14 cellular contexts compared by ENCODE assay signal in the genomic region with DNA sequence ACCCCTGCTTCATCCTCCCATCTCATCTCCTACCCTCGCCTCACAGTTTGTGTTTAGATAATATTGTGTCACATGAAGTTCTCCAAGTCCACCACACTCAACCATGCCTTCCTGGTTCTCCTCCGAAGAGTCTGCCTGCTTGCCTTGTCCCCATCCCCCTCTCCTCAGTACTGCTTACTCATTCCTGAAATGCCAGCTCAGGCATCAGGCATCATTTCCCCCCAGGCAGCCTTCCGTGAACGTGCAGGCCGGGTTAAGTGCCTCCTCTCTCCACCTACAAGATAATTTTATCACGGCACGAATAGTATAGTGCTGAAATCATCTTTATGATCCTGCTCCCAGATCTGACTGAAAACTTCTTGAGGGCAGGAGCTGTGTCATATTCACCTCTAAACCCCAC. TPM values are rescaled to one million over a fixed set of nuclear protein-coding genes. Genes with fewer than 3 reads are reported as not detected.
DNase-seq lines count a peak whose midpoint lies in the region; TF ChIP-seq lines count a peak whose summit lies in the region.
"Had no signal": no experiment of that assay in that cellular context is flagged by ENCODE, and none has a peak within 500 bp of the region (broad histone marks: within the 10 kb centered on the region; RNA-seq: fewer than 3 reads in every experiment).

No MANE protein-coding gene starts in this region.

- WGBS in spleen, 5 donors, result 57 to 82% (median 75%) methylated on average over 7 of the region's 7 CpGs

- peak; percentile 8 for DNase-seq in GM12865 (ENCODE audit: low read depth)
- peak; percentile 8 for DNase-seq in RKO (ENCODE audit: low spot score)
- DNase-seq in epithelial cell of proximal tubule (ENCODE audit: low read depth), result peak; percentile 83
- DNase-seq in mucosa of gallbladder (ENCODE audit: low spot score), result peak; percentile 69
- no peak for DNase-seq in activated T-cell treated with anti-CD3 and anti-CD28 coated beads, Interleukin-2, amount 50 U/mL, for 24 hours
- DNase-seq in tibial artery, result no peak
- no peak for DNase-seq in SHP77 (lab: John Stamatoyannopoulos, UW)
- DNase-seq in spleen, result no peak
- DNase-seq: activated CD4-positive, alpha-beta T cell treated with anti-CD3 and anti-CD28 coated beads for 4 hours; activated T-cell treated with anti-CD3 and anti-CD28 coated beads, Interleukin-2, amount 50 U/mL, for 1 hour; foreskin fibroblast; NCI-H774 had no signal

- no peaks in the 10 kb centered on the region for H3K36me3 ChIP-seq in tibial artery
- no peaks in the 10 kb centered on the region for H3K36me3 ChIP-seq in spleen
- H3K36me3 ChIP-seq: adrenal gland had no signal

- H3K4me1 ChIP-seq in tibial artery (peaks cover 0 to 6% (median 0%) of the 10 kb centered on the region in 4 donors), spleen (no peaks in the 10 kb centered on the region)

- no peaks in the 10 kb centered on the region for H3K4me1 Mint-ChIP-seq in activated T-cell treated with anti-CD3 and anti-CD28 coated beads, Interleukin-2, amount 50 U/mL, for 24 hours (ENCODE audit: low read depth)
- H3K4me1 Mint-ChIP-seq: neural crest cell had no signal

- H3K27ac ChIP-seq in tibial artery (no peak overlapping the region), spleen (no peak overlapping the region)
- H3K27ac ChIP-seq: adrenal gland had no signal

- intact Hi-C loops in tibial artery (cut with DNase I; ENCODE audit: low total_unique reads), result no loop called here
- intact Hi-C loops in spleen (cut with DNase I; ENCODE audit: low total_unique reads), result no loop called here

- no peaks in the 10 kb centered on the region for H3K36me3 Mint-ChIP-seq in activated T-cell treated with anti-CD3 and anti-CD28 coated beads, Interleukin-2, amount 50 U/mL, for 24 hours (ENCODE audit: low read depth)

- TF ChIP-seq POLR2A in spleen (IDR thresholded peaks at IDR 0.05), result no peak

- no peaks in the 10 kb centered on the region for H3K27me3 Mint-ChIP-seq in activated T-cell treated with anti-CD3 and anti-CD28 coated beads, Interleukin-2, amount 50 U/mL, for 24 hours

- no peak for TF ChIP-seq CTCF in GM12865 (IDR thresholded peaks at IDR 0.05; ENCODE audit: insufficient read depth, low read depth, low read length, missing control alignments)
- no peak for TF ChIP-seq CTCF in epithelial cell of proximal tubule (conservative IDR thresholded peaks at IDR 0.05; ENCODE audit: low read depth, low read length)
- TF ChIP-seq CTCF in tibial artery (IDR thresholded peaks at IDR 0.05), result no peak
- TF ChIP-seq CTCF in spleen (IDR thresholded peaks at IDR 0.05 in 8 of 11, conservative IDR thresholded peaks at IDR 0.05 in 3 of 11), result no peak

- peaks cover 4% of the 10 kb centered on the region for H3K9me3 Mint-ChIP-seq in activated T-cell treated with anti-CD3 and anti-CD28 coated beads, Interleukin-2, amount 50 U/mL, for 24 hours

- no peak overlapping the region for H3K27ac Mint-ChIP-seq in activated T-cell treated with anti-CD3 and anti-CD28 coated beads, Interleukin-2, amount 50 U/mL, for 24 hours

- no peaks in the 10 kb centered on the region for H3K9me3 ChIP-seq in tibial artery
- H3K9me3 ChIP-seq in spleen, result no peaks in the 10 kb centered on the region
- H3K9me3 ChIP-seq: adrenal gland had no signal

- H3K4me3 ChIP-seq in GM12865 (ENCODE audit: low read depth, low read length) (no peak overlapping the region), epithelial cell of proximal tubule (ENCODE audit: low read depth, low read length) (no peak overlapping the region), tibial artery (no peak overlapping the region), spleen (no peak overlapping the region)
- H3K4me3 ChIP-seq: adrenal gland had no signal

- no peak overlapping the region for H3K4me3 Mint-ChIP-seq in activated T-cell treated with anti-CD3 and anti-CD28 coated beads, Interleukin-2, amount 50 U/mL, for 24 hours
- H3K4me3 Mint-ChIP-seq: neural crest cell had no signal

- H3K27me3 ChIP-seq in tibial artery (no peaks in the 10 kb centered on the region), spleen (replicated peaks in 1 of 7) (no peaks in the 10 kb centered on the region)
- H3K27me3 ChIP-seq: adrenal gland had no signal

RNA-seq across cellular contexts. Expression of a gene that starts 48.8 kb away (rescaled TPM):
- total RNA-seq in epithelial cell of proximal tubule (32.1 and 54.9 TPM in 2 replicates), mucosa of gallbladder (55.8 TPM), spleen (10 to 100 TPM; 13.9 to 30.1 (median 18.5) TPM)
- 1 to 10 TPM; 1.7 to 4.8 (median 2.1) TPM for polyA plus RNA-seq in spleen

Comparison
In these comparisons a context has a peak if more than half of its experiments do, and no peak if none do; other contexts are left out.
1. DNase-seq: peak in GM12865 (single experiment), RKO (single experiment), epithelial cell of proximal tubule (single experiment) and mucosa of gallbladder (single experiment); none in activated T-cell treated with anti-CD3 and anti-CD28 coated beads, Interleukin-2, amount 50 U/mL, for 24 hours (single experiment), tibial artery (0 of 2), SHP77 (0 of 2) and spleen (single experiment).